9 cellular contexts compared by ENCODE assay signal in genomic region chr4:128516568-128516967, GRCh38.
A peak's percentile ranks its signal among the peaks of the same experiment; 100 is the strongest.
DNase-seq lines count a peak whose midpoint lies in the region; ATAC-seq and TF ChIP-seq lines count a peak whose summit lies in the region.
"Had no signal": no experiment of that assay in that cellular context is flagged by ENCODE, and none has a peak within 500 bp of the region (broad histone marks: within the 10 kb centered on the region; RNA-seq: fewer than 3 reads in every experiment).

No MANE protein-coding gene starts in this region.

- H3K27ac Mint-ChIP-seq in T-helper 17 cell, result no peak overlapping the region
- H3K27ac Mint-ChIP-seq: stimulated activated effector memory CD8-positive, alpha-beta T cell treated with anti-CD3 and anti-CD28 coated beads, Interleukin-12 subunit alpha, Interleukin-12 subunit beta, amount 100 ng/mL, for 72 hours had no signal

- TF ChIP-seq CTCF in AG09319 (IDR thresholded peaks at IDR 0.05; ENCODE audit: low read depth, low read length) (no peak), astrocyte of the cerebellum (IDR thresholded peaks at IDR 0.05; ENCODE audit: low read depth, low read length, missing control alignments) (no peak)

- H3K4me3 Mint-ChIP-seq in T-helper 17 cell, result no peak overlapping the region
- H3K4me3 Mint-ChIP-seq: stimulated activated effector memory CD8-positive, alpha-beta T cell treated with anti-CD3 and anti-CD28 coated beads, Interleukin-12 subunit alpha, Interleukin-12 subunit beta, amount 100 ng/mL, for 72 hours had no signal

- no peaks in the 10 kb centered on the region for H3K9me3 ChIP-seq in T-helper 17 cell (ENCODE audit: control insufficient read depth, low read length, poor library complexity, severe bottlenecking)

- peaks cover 8% of the 10 kb centered on the region for H3K4me1 Mint-ChIP-seq in T-helper 17 cell

- peaks cover 2% of the 10 kb centered on the region for H3K36me3 Mint-ChIP-seq in T-helper 17 cell (ENCODE audit: low read depth)
- H3K36me3 Mint-ChIP-seq: stimulated activated effector memory CD8-positive, alpha-beta T cell treated with anti-CD3 and anti-CD28 coated beads, Interleukin-12 subunit alpha, Interleukin-12 subunit beta, amount 100 ng/mL, for 72 hours had no signal

- peaks cover 12% of the 10 kb centered on the region for H3K27me3 Mint-ChIP-seq in T-helper 17 cell

- DNase-seq in AG09319 (ENCODE audit: extremely low read depth, low read depth), result peak; percentile 95
- DNase-seq in astrocyte of the cerebellum (ENCODE audit: low read depth), result peak; percentile 75
- no peak for DNase-seq in epidermal melanocyte (ENCODE audit: insufficient read length, low spot score)
- DNase-seq in RPMI8226, result no peak
- no peak for DNase-seq in stimulated activated CD4-positive, alpha-beta T cell treated with anti-CD3 and anti-CD28 coated beads, Interleukin-4, amount 100 ng/mL, for 1 hour
- no peak for DNase-seq in T-helper 17 cell

- in situ Hi-C loops in astrocyte of the cerebellum (cut with HindIII; ENCODE audit: low sequenced_read_pairs), result no loop called here

- H3K4me3 ChIP-seq in astrocyte of the cerebellum (ENCODE audit: low read depth, low read length), result no peak overlapping the region

- ATAC-seq in GM19351 (IDR thresholded peaks at IDR 0.05; ENCODE audit: unreplicated experiment), result peak; percentile 61
- ATAC-seq in HG03095 (IDR thresholded peaks at IDR 0.05; ENCODE audit: unreplicated experiment), result peak; percentile 53
- no peak for ATAC-seq in T-helper 17 cell
- ATAC-seq: stimulated activated effector memory CD8-positive, alpha-beta T cell treated with anti-CD3 and anti-CD28 coated beads, Interleukin-12 subunit alpha, Interleukin-12 subunit beta, amount 100 ng/mL, for 72 hours had no signal

Comparison
In these comparisons a context has a peak if more than half of its experiments do, and no peak if none do; other contexts are left out.
1. DNase-seq: peak in AG09319 (single experiment) and astrocyte of the cerebellum (single experiment); none in epidermal melanocyte (single experiment), RPMI8226 (single experiment), stimulated activated CD4-positive, alpha-beta T cell treated with anti-CD3 and anti-CD28 coated beads, Interleukin-4, amount 100 ng/mL, for 1 hour (single experiment) and T-helper 17 cell (0 of 3).